Comparison of ENCODE assay signal across 6 cellular contexts in genomic region chr11:71701456-71702291, GRCh38.
DNase-seq lines count a peak whose midpoint lies in the region; ATAC-seq, FAIRE-seq and TF ChIP-seq lines count a peak whose summit lies in the region.
"Not testable (repeated sequence)": the region's sequence is repeated elsewhere in the genome, so short reads cannot be mapped to it uniquely, and the experiment has no call there.

No MANE protein-coding gene starts in this region.

- H3K27ac ChIP-seq in GM12878 (ENCODE audit: control insufficient read depth, insufficient read depth); HepG2 (ENCODE audit: extremely low read length, insufficient read depth, low read length); small intestine (ENCODE audit: low read depth in 1 of 2, low read length in 1 of 2): not testable (repeated sequence)
- H3K27ac ChIP-seq in duodenal mucosa (ENCODE audit: low read depth, low read length) = peak overlapping the region; percentile 32

- H4K20me1 ChIP-seq in GM12878 (ENCODE audit: control insufficient read depth, insufficient read depth); HepG2 (ENCODE audit: insufficient read depth, low read length): not testable (repeated sequence)

- not testable (repeated sequence) for ATAC-seq in GM12878, HepG2

- FAIRE-seq in GM12878 (lab: Jason Lieb, UNC); HepG2 (lab: Jason Lieb, UNC); small intestine (lab: Jason Lieb, UNC): not testable (repeated sequence)

- not testable (repeated sequence) for H3K27me3 ChIP-seq in Caco-2 (replicated peaks; ENCODE audit: control insufficient read depth, insufficient read depth, low read length); GM12878 (replicated peaks in 1 of 2; ENCODE audit: control insufficient read depth in 2 of 2, insufficient read depth in 2 of 2, low read length in 1 of 2); duodenal mucosa (ENCODE audit: control insufficient read depth in 1 of 2, insufficient read depth in 2 of 2, low read length in 2 of 2); HepG2 (ENCODE audit: control insufficient read depth in 1 of 2, insufficient read depth in 2 of 2, low read length in 2 of 2); small intestine (ENCODE audit: control insufficient read depth in 2 of 2, insufficient read depth in 2 of 2, low read length in 2 of 2)

- RAD21 ChIA-PET in GM12878 (lab: Charles Lee; ENCODE audit: unreplicated experiment) = not testable (repeated sequence)

- intact Hi-C loops in Caco-2 (cut with micrococcal nuclease; ENCODE audit: unreplicated experiment); GM12878 (cut with micrococcal nuclease; ENCODE audit: unreplicated experiment); HepG2 (cut with micrococcal nuclease; ENCODE audit: unreplicated experiment): not testable (repeated sequence)

- peaks cover 23% of the 10 kb centered on the region for H3K9me3 ChIP-seq in Caco-2
- not testable (repeated sequence) for H3K9me3 ChIP-seq in GM12878 (replicated peaks; ENCODE audit: control insufficient read depth, insufficient read depth, low read length); duodenal mucosa (ENCODE audit: control insufficient read depth in 1 of 2, low read length in 2 of 2); HepG2 (ENCODE audit: low read length); small intestine (ENCODE audit: control insufficient read depth, low read depth)

- peak overlapping the region; percentile 57 for H3K4me3 Mint-ChIP-seq in Caco-2 (ENCODE audit: unreplicated experiment)

- H3K4me3 ChIP-seq in Caco-2 (ENCODE audit: low read depth, low read length); GM12878; duodenal mucosa (ENCODE audit: low read depth in 1 of 2, low read length in 2 of 2); HepG2 (replicated peaks in 1 of 3; ENCODE audit: insufficient read depth in 1 of 3, low read depth in 2 of 3, low read length in 3 of 3); small intestine (ENCODE audit: low read depth in 1 of 2, low read length in 2 of 2): not testable (repeated sequence)

- not testable (repeated sequence) for H3K9ac ChIP-seq in GM12878 (ENCODE audit: control insufficient read depth, insufficient read depth, low read length); duodenal mucosa (ENCODE audit: low read depth in 1 of 2, low read length in 2 of 2); HepG2 (ENCODE audit: insufficient read depth, low read depth, low read length)

- not testable (repeated sequence) for H2AFZ ChIP-seq in GM12878 (ENCODE audit: control insufficient read depth, low read depth, low read length); HepG2 (ENCODE audit: low read length)

- in situ Hi-C loops in GM12878 (cut with MboI); HepG2 (cut with HindIII; ENCODE audit: extremely low pct_ligation_motif_present, low pct_unique_long_range_greater_than_20kb): not testable (repeated sequence)

- not testable (repeated sequence) for TF ChIP-seq POLR2A in GM12878 (IDR thresholded peaks at IDR 0.05; ENCODE audit: low read depth, low read length); erythroblast (IDR thresholded peaks at IDR 0.05; ENCODE audit: low read length); HepG2 (IDR thresholded peaks at IDR 0.05; ENCODE audit: insufficient read depth in 1 of 2, low read depth in 2 of 2, low read length in 2 of 2)

- peaks cover 68% of the 10 kb centered on the region for H3K4me1 ChIP-seq in Caco-2
- H3K4me1 ChIP-seq in GM12878 (ENCODE audit: control insufficient read depth, insufficient read depth, low read length); duodenal mucosa (ENCODE audit: control insufficient read depth in 1 of 2, insufficient read depth in 2 of 2, low read length in 2 of 2); HepG2 (ENCODE audit: insufficient read depth, low read length); small intestine (ENCODE audit: control insufficient read depth in 2 of 2, insufficient read depth in 1 of 2, low read depth in 1 of 2, low read length in 1 of 2): not testable (repeated sequence)

- not testable (repeated sequence) for H3K4me2 ChIP-seq in GM12878 (ENCODE audit: control insufficient read depth, insufficient read depth); HepG2 (ENCODE audit: low read depth, low read length)

- H3K9me3 Mint-ChIP-seq in Caco-2 (ENCODE audit: unreplicated experiment) = peaks cover 31% of the 10 kb centered on the region

- H3K36me3 Mint-ChIP-seq in Caco-2 (ENCODE audit: insufficient read depth, unreplicated experiment) = peaks cover 63% of the 10 kb centered on the region

- not testable (repeated sequence) for BruUV-seq in Caco-2 (replicated peaks; lab: Mats Ljungman, UMichigan); GM12878 (replicated peaks; lab: Mats Ljungman, UMichigan); HepG2 (replicated peaks; lab: Mats Ljungman, UMichigan)

- peak overlapping the region; percentile 95 for H3K27ac Mint-ChIP-seq in Caco-2 (ENCODE audit: unreplicated experiment)

- H3K36me3 ChIP-seq in Caco-2 (ENCODE audit: control insufficient read depth, insufficient read depth, low read length); GM12878 (ENCODE audit: control insufficient read depth in 2 of 2, insufficient read depth in 2 of 2, low read length in 1 of 2); duodenal mucosa (ENCODE audit: control insufficient read depth in 1 of 2, insufficient read depth in 2 of 2, low read length in 2 of 2); HepG2 (replicated peaks in 1 of 2; ENCODE audit: control insufficient read depth in 1 of 2, insufficient read depth in 2 of 2, low read length in 2 of 2); small intestine (ENCODE audit: control insufficient read depth in 2 of 2, insufficient read depth in 2 of 2, low read length in 2 of 2): not testable (repeated sequence)

- peaks cover 37% of the 10 kb centered on the region for H3K4me1 Mint-ChIP-seq in Caco-2 (ENCODE audit: low read depth, unreplicated experiment)

- peak; percentile 90 to 92 for DNase-seq in Caco-2
- DNase-seq in GM12878 (ENCODE audit: low read depth, low spot score); HepG2 (ENCODE audit: low spot score): not testable (repeated sequence)
- DNase-seq in erythroblast (lab: John Stamatoyannopoulos, UW) = peak; percentile 15 to 21
- peak; percentile 3 for DNase-seq in small intestine

- H3K27me3 Mint-ChIP-seq in Caco-2 (ENCODE audit: insufficient read depth, unreplicated experiment) = not testable (repeated sequence)

- not testable (repeated sequence) for TF ChIP-seq CTCF in Caco-2 (IDR thresholded peaks at IDR 0.05; ENCODE audit: insufficient read depth in 1 of 2, low read depth in 1 of 2, low read length in 1 of 2, severe bottlenecking in 1 of 2, unreplicated experiment in 1 of 2); GM12878 (IDR thresholded peaks at IDR 0.05 in 2 of 3, conservative IDR thresholded peaks at IDR 0.05 in 1 of 3; ENCODE audit: control insufficient read depth in 2 of 3, extremely low read depth in 1 of 3, insufficient read depth in 1 of 3, low read depth in 3 of 3, low read length in 3 of 3); HepG2 (CRISPR knock-in tag; IDR thresholded peaks at IDR 0.05)

- not testable (repeated sequence) for TF ChIP-seq RAD21 in GM12878 (IDR thresholded peaks at IDR 0.05; ENCODE audit: insufficient read depth, low read depth, low read length); HepG2 (CRISPR knock-in tag; IDR thresholded peaks at IDR 0.05)

- not testable (repeated sequence) for TF ChIP-seq EP300 in GM12878 (IDR thresholded peaks at IDR 0.05; ENCODE audit: borderline replicate concordance in 1 of 2, control insufficient read depth in 1 of 2, low read depth in 2 of 2, low read length in 2 of 2); HepG2 (IDR thresholded peaks at IDR 0.05; ENCODE audit: low read depth in 2 of 2, low read length in 2 of 2); HepG2 (CRISPR knock-in tag; IDR thresholded peaks at IDR 0.05; ENCODE audit: borderline replicate concordance)

- 42% methylated on average over 3 of the region's 3 CpGs for WGBS in GM12878 (ENCODE audit: insufficient coverage, insufficient replicate concordance, low lambda C conversion rate, missing lambda C conversion rate)
- 23% methylated on average over 2 of the region's 3 CpGs for WGBS in HepG2 (ENCODE audit: low lambda C conversion rate)
- WGBS in small intestine, 3 donors = 18 to 65% (median 18%) methylated on average over 3 of the region's 3 CpGs

- SMC1A ChIA-PET in GM12878 (lab: Charles Lee; ENCODE audit: uncharacterized antibody, unreplicated experiment) = not testable (repeated sequence)

- CTCF ChIA-PET in Caco-2 (lab: Charles Lee); GM12878 (lab: Yijun Ruan, JAX); HepG2 (lab: Yijun Ruan, JAX; ENCODE audit: low intra/inter-chr PET ratio, low total read pairs): not testable (repeated sequence)

- POLR2A ChIA-PET in Caco-2 (lab: Charles Lee); GM12878 (lab: Charles Lee); HepG2 (lab: Yijun Ruan, JAX): not testable (repeated sequence)

- not testable (repeated sequence) for H3K79me2 ChIP-seq in GM12878 (ENCODE audit: control insufficient read depth, insufficient read depth, low read length); HepG2 (ENCODE audit: insufficient read depth, low read length)

TF ChIP-seq in GM12878, 131 proteins besides CTCF, POLR2A, EP300 and RAD21:
- 0 out of 2 replicates have a peak, but pooled peaks have one; percentile 14 for TF ChIP-seq NR2F1 (conservative IDR thresholded peaks at IDR 0.05)
TF ChIP-seq in GM12878: peak in this region for 1; not testable (repeated sequence) for 130.

TF ChIP-seq in HepG2, 621 proteins besides CTCF, POLR2A, EP300 and RAD21:
- peak; percentile 17; the same call in 1 of the 2 replicates for TF ChIP-seq HNF4A (CRISPR knock-in tag; IDR thresholded peaks at IDR 0.05)
